8 cellular contexts compared by ENCODE assay signal in genomic region chr2:142980246-142981068, GRCh38.
DNase-seq lines count a peak whose midpoint lies in the region; ATAC-seq, FAIRE-seq and TF ChIP-seq lines count a peak whose summit lies in the region.

No MANE protein-coding gene starts in this region.

- peaks cover 12% of the 10 kb centered on the region for H3K27me3 Mint-ChIP-seq in T-helper 17 cell

- intact Hi-C loops in kidney (cut with DNase I): no loop called here

- peaks cover 2% of the 10 kb centered on the region for H3K4me1 Mint-ChIP-seq in T-helper 17 cell

- no peak overlapping the region for H3K9ac ChIP-seq in kidney (ENCODE audit: low read length in 2 of 2)

- ATAC-seq in GM21619 (IDR thresholded peaks at IDR 0.05; ENCODE audit: unreplicated experiment) (peak; percentile 45), T-helper 17 cell (no peak)

- FAIRE-seq in kidney (lab: Jason Lieb, UNC): peak; percentile 96

- H3K36me3 ChIP-seq in WERI-Rb-1 (no peaks in the 10 kb centered on the region), kidney (ENCODE audit: control insufficient read depth in 1 of 2, insufficient read depth in 2 of 2, low read length in 2 of 2) (no peaks in the 10 kb centered on the region)

- H3K36me3 Mint-ChIP-seq in T-helper 17 cell (ENCODE audit: low read depth): no peaks in the 10 kb centered on the region

- TF ChIP-seq CTCF in WERI-Rb-1 (IDR thresholded peaks at IDR 0.05; ENCODE audit: low read depth, low read length) (0 out of 2 replicates have a peak, but pooled peaks have one; percentile 17), kidney (IDR thresholded peaks at IDR 0.05; ENCODE audit: borderline replicate concordance, extremely low read depth, insufficient read depth) (peak; percentile 41)

- no peak overlapping the region for H3K27ac Mint-ChIP-seq in T-helper 17 cell

- H3K4me3 Mint-ChIP-seq in T-helper 17 cell: no peak overlapping the region

- H3K4me3 ChIP-seq in WERI-Rb-1 (ENCODE audit: low read depth, low read length) (no peak overlapping the region), kidney (ENCODE audit: low read length in 2 of 2) (no peak overlapping the region)

- no peaks in the 10 kb centered on the region for H3K27me3 ChIP-seq in WERI-Rb-1 (ENCODE audit: insufficient read depth, low read depth, severe bottlenecking)

- DNase-seq in GM04504 (ENCODE audit: low read depth): peak; percentile 9
- DNase-seq in M059J (ENCODE audit: low read depth): peak; percentile 54
- DNase-seq in WERI-Rb-1: no peak
- DNase-seq in kidney: no peak
- no peak for DNase-seq in COR-L47 (lab: John Stamatoyannopoulos, UW)
- no peak for DNase-seq in activated CD4-positive, CD25-positive, alpha-beta regulatory T cell treated with anti-CD3 and anti-CD28 coated beads, Interleukin-2, amount 50 U/mL, for 72 hours
- no peak for DNase-seq in T-helper 17 cell

- peaks cover 3 to 8% of the 10 kb centered on the region in 2 donors for H3K4me1 ChIP-seq in kidney (ENCODE audit: control insufficient read depth in 1 of 2, insufficient read depth in 1 of 2, low read depth in 1 of 2, low read length in 2 of 2)

- H3K9me3 ChIP-seq in WERI-Rb-1 (ENCODE audit: severe bottlenecking): no peaks in the 10 kb centered on the region
- H3K9me3 ChIP-seq in kidney (ENCODE audit: control insufficient read depth in 1 of 2, low read length in 2 of 2): no peaks in the 10 kb centered on the region
- H3K9me3 ChIP-seq in T-helper 17 cell (ENCODE audit: control insufficient read depth, low read length, poor library complexity, severe bottlenecking): no peaks in the 10 kb centered on the region

- no peak overlapping the region for H3K27ac ChIP-seq in WERI-Rb-1
- H3K27ac ChIP-seq in kidney (ENCODE audit: low read depth in 2 of 2, low read length in 2 of 2): no peak overlapping the region

Comparison
In these comparisons a context has a peak if more than half of its experiments do, and no peak if none do; other contexts are left out.
1. DNase-seq: peak in GM04504 (single experiment) and M059J (single experiment); none in WERI-Rb-1 (single experiment), kidney (single experiment), COR-L47 (single experiment), activated CD4-positive, CD25-positive, alpha-beta regulatory T cell treated with anti-CD3 and anti-CD28 coated beads, Interleukin-2, amount 50 U/mL, for 72 hours (single experiment) and T-helper 17 cell (0 of 3).